Comparison of ENCODE assay signal across 8 cellular contexts in genomic region chr1:89842547-89843278, GRCh38. TPM values are rescaled to one million over a fixed set of nuclear protein-coding genes. Genes with fewer than 3 reads are reported as not detected.
DNase-seq lines count a peak whose midpoint lies in the region; ATAC-seq and TF ChIP-seq lines count a peak whose summit lies in the region.

No MANE protein-coding gene starts in this region.

- BruUV-seq in Caco-2 (replicated peaks; lab: Mats Ljungman, UMichigan), result no TSS peak

- CTCF ChIA-PET in Caco-2 (lab: Charles Lee), result interaction anchor here (0.6 to 1.0 kb wide), 4 partner anchors 15 to 115 kb away, joined by 3 to 4 read pairs (median 3); no protein-coding TSS in a partner anchor
- CTCF ChIA-PET in activated CD4-positive, alpha-beta memory T cell treated with anti-CD3 and anti-CD28 coated beads for 36 hours (lab: Charles Lee), result interaction anchor here (0.7 to 2.2 kb wide), 28 partner anchors 11 to 359 kb away, joined by 3 to 16 read pairs (median 5); partner anchors contain the start of gene LRRC8D

- H3K36me3 ChIP-seq in Caco-2 (ENCODE audit: control insufficient read depth, insufficient read depth, low read length), result no peaks in the 10 kb centered on the region

- peaks cover 16% of the 10 kb centered on the region for H3K4me1 Mint-ChIP-seq in Caco-2 (ENCODE audit: low read depth, unreplicated experiment)
- H3K4me1 Mint-ChIP-seq in activated CD4-positive, alpha-beta memory T cell treated with anti-CD3 and anti-CD28 coated beads for 36 hours (ENCODE audit: low read depth), result peaks cover 45% of the 10 kb centered on the region

- H3K9me3 ChIP-seq in Caco-2, result no peaks in the 10 kb centered on the region

- H3K27me3 Mint-ChIP-seq in Caco-2 (ENCODE audit: insufficient read depth, unreplicated experiment), result no peaks in the 10 kb centered on the region
- no peaks in the 10 kb centered on the region for H3K27me3 Mint-ChIP-seq in activated CD4-positive, alpha-beta memory T cell treated with anti-CD3 and anti-CD28 coated beads for 36 hours

- H3K4me3 ChIP-seq in Caco-2 (ENCODE audit: low read depth, low read length), result peak overlapping the region; percentile 70

- no peak for TF ChIP-seq CTCF in Caco-2 (IDR thresholded peaks at IDR 0.05; ENCODE audit: insufficient read depth in 1 of 2, low read depth in 1 of 2, low read length in 1 of 2, severe bottlenecking in 1 of 2, unreplicated experiment in 1 of 2)

- peaks cover 7% of the 10 kb centered on the region for H3K4me1 ChIP-seq in Caco-2

- no peaks in the 10 kb centered on the region for H3K27me3 ChIP-seq in Caco-2 (replicated peaks; ENCODE audit: control insufficient read depth, insufficient read depth, low read length)

- POLR2A ChIA-PET in Caco-2 (lab: Charles Lee), result interaction anchor here (1.3 kb wide), 1 partner anchor 21 kb away, joined by 3 read pairs; no protein-coding TSS in a partner anchor
- POLR2A ChIA-PET in activated CD4-positive, alpha-beta memory T cell treated with anti-CD3 and anti-CD28 coated beads for 36 hours (lab: Charles Lee), result interaction anchor here (0.7 to 2.1 kb wide), 13 partner anchors 11 to 239 kb away, joined by 3 to 20 read pairs (median 3); partner anchors contain the start of gene LRRC8D

- peak overlapping the region; percentile 84 for H3K4me3 Mint-ChIP-seq in Caco-2 (ENCODE audit: unreplicated experiment)
- H3K4me3 Mint-ChIP-seq in activated CD4-positive, alpha-beta memory T cell treated with anti-CD3 and anti-CD28 coated beads for 36 hours, result peak overlapping the region; percentile 93

- ATAC-seq in GM19372 (IDR thresholded peaks at IDR 0.05; ENCODE audit: low read depth, unreplicated experiment), result peak; percentile 31
- ATAC-seq in HG03354 (IDR thresholded peaks at IDR 0.05; ENCODE audit: poor library complexity, severe bottlenecking, unreplicated experiment), result peak; percentile 56
- ATAC-seq in left cardiac atrium, result peak; percentile 42 to 60
- ATAC-seq in sciatic nerve, result peak; percentile 58

- H3K9me3 Mint-ChIP-seq in Caco-2 (ENCODE audit: unreplicated experiment), result no peaks in the 10 kb centered on the region
- no peaks in the 10 kb centered on the region for H3K9me3 Mint-ChIP-seq in activated CD4-positive, alpha-beta memory T cell treated with anti-CD3 and anti-CD28 coated beads for 36 hours

- no peak for DNase-seq in Caco-2
- no peak for DNase-seq in activated CD4-positive, alpha-beta memory T cell treated with anti-CD3 and anti-CD28 coated beads for 36 hours
- no peak for DNase-seq in left cardiac atrium
- no peak for DNase-seq in sciatic nerve (ENCODE audit: low spot score)
- DNase-seq in NCI-H1048 (lab: John Stamatoyannopoulos, UW), result no peak
- no peak for DNase-seq in HT-29 (ENCODE audit: low spot score)

- intact Hi-C loops in Caco-2 (cut with micrococcal nuclease; ENCODE audit: unreplicated experiment) (loop anchor here (1.0 to 5.0 kb wide), 4 partner anchors 38 to 145 kb away; no protein-coding TSS in a partner anchor), left cardiac atrium (cut with DNase I) (loop anchor here in 1 of 2 donors (2.0 kb wide), 1 partner anchor 144 kb away; no protein-coding TSS in a partner anchor), sciatic nerve (cut with DNase I) (no loop called here)
- intact Hi-C loops in activated CD4-positive, alpha-beta memory T cell treated with anti-CD3 and anti-CD28 coated beads for 36 hours (cut with micrococcal nuclease), result loop anchor here (1.0 to 5.0 kb wide), 5 partner anchors 21 to 320 kb away; partner anchors contain the start of genes LRRC8B and LRRC8D

- H3K27ac Mint-ChIP-seq in Caco-2 (ENCODE audit: unreplicated experiment), result peak overlapping the region; percentile 67
- peak overlapping the region; percentile 92 for H3K27ac Mint-ChIP-seq in activated CD4-positive, alpha-beta memory T cell treated with anti-CD3 and anti-CD28 coated beads for 36 hours

- peaks cover 15% of the 10 kb centered on the region for H3K36me3 Mint-ChIP-seq in Caco-2 (ENCODE audit: insufficient read depth, unreplicated experiment)
- peaks cover 12% of the 10 kb centered on the region for H3K36me3 Mint-ChIP-seq in activated CD4-positive, alpha-beta memory T cell treated with anti-CD3 and anti-CD28 coated beads for 36 hours

RNA-seq across cellular contexts. Expression of gene LRRC8D, which starts 21.9 kb away (rescaled TPM):
- total RNA-seq in Caco-2 (2022) (34.4 and 39.4 TPM in 2 replicates), left cardiac atrium (10 to 100 TPM in 1 of 2 donors, 1 to 10 TPM in 1; 7.3 to 13.6 TPM), sciatic nerve (24.2 TPM)
- 10 to 100 TPM; 17.7 to 19.4 TPM for total RNA-seq in activated CD4-positive, alpha-beta memory T cell treated with anti-CD3 and anti-CD28 coated beads for 36 hours
- total RNA-seq in HT-29 (2014; rRNA removed; shearing (Covaris generic)), result 16.7 and 17.0 TPM in 2 replicates
